In the genomic region with DNA sequence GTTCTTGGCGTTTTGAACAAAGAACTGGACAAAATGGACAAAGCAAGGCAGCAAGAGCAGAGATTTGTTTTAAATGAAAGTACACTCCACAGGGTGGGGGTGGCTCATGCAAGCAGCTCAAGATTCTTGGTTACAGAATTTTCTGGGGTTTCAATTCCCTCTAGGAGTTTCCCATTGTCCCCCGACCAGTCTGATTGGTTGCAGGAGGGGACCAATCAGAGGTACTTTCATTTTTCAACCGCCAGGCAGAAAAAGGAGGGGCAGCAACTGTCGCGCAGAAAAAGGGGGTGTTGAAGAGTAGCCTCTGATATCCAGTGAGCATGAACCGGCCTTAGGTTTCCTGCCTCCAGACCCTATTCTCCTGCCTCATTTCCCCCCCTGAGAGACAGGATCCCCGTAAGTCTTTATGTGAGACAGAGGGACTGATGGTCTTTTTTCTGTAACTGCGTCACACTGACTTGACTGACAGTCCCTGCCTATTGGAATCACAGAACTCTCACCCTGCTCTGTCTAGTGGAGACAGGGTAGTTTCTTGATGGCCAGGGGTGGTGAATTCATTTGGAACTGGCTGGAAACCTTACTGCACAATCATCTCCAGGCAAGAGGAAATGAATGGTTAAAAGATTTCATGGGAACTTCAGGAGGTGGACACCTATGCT, we compare ENCODE assay signal across 8 cellular contexts. TPM values are rescaled to one million over a fixed set of nuclear protein-coding genes. Genes with fewer than 3 reads are reported as not detected.
DNase-seq lines count a peak whose midpoint lies in the region; ATAC-seq lines count a peak whose summit lies in the region.

No MANE protein-coding gene starts in this region.

- H3K9me3 Mint-ChIP-seq in activated CD8-positive, alpha-beta T cell treated with anti-CD3 and anti-CD28 coated beads, Interleukin-2, amount 10 ng/mL, durations not matched to agents 7 days and 5 days (ENCODE audit: insufficient read depth): no peaks in the 10 kb centered on the region
- H3K9me3 Mint-ChIP-seq in stimulated activated memory B cell treated with anti-CD40 and anti-IgM and Interleukin-4, amounts not matched to agents 10 μg/mL and 1 μg/mL and 100 μg/mL, for 72 hours: peaks cover 7% of the 10 kb centered on the region

- no peaks in the 10 kb centered on the region for H3K27me3 Mint-ChIP-seq in activated CD8-positive, alpha-beta T cell treated with anti-CD3 and anti-CD28 coated beads, Interleukin-2, amount 10 ng/mL, durations not matched to agents 7 days and 5 days (ENCODE audit: low read depth)
- H3K27me3 Mint-ChIP-seq in stimulated activated memory B cell treated with anti-CD40 and anti-IgM and Interleukin-4, amounts not matched to agents 10 μg/mL and 1 μg/mL and 100 μg/mL, for 72 hours: no peaks in the 10 kb centered on the region

- no peak for ATAC-seq in activated CD8-positive, alpha-beta T cell treated with anti-CD3 and anti-CD28 coated beads, Interleukin-2, amount 10 ng/mL, durations not matched to agents 7 days and 5 days
- ATAC-seq in left cardiac atrium: peak; percentile 75 to 84
- ATAC-seq in stimulated activated memory B cell treated with anti-CD40 and anti-IgM and Interleukin-4, amounts not matched to agents 10 μg/mL and 1 μg/mL and 100 μg/mL, for 72 hours: peak; percentile 83
- no peak for ATAC-seq in GM19395 (IDR thresholded peaks at IDR 0.05; ENCODE audit: unreplicated experiment)

- POLR2A ChIA-PET in activated CD8-positive, alpha-beta T cell treated with anti-CD3 and anti-CD28 coated beads, Interleukin-2, amount 10 ng/mL, durations not matched to agents 7 days and 5 days (lab: Charles Lee): interaction anchor here (0.6 kb wide), 1 partner anchor 9 kb away, joined by 4 read pairs; no protein-coding TSS in a partner anchor

- peak; percentile 31 for DNase-seq in HCEC 1CT
- no peak for DNase-seq in activated CD8-positive, alpha-beta T cell treated with anti-CD3 and anti-CD28 coated beads, Interleukin-2, amount 10 ng/mL, durations not matched to agents 7 days and 5 days
- DNase-seq in left cardiac atrium: peak; percentile 29
- no peak for DNase-seq in NCI-H2081 treated with DMSO at 0.1 percent for 48 hours (lab: John Stamatoyannopoulos, UW)
- no peak for DNase-seq in stimulated activated CD4-positive, alpha-beta T cell treated with anti-CD3 and anti-CD28 coated beads, Interleukin-4, amount 100 ng/mL, for 4 hours
- DNase-seq in NCI-H82 (lab: John Stamatoyannopoulos, UW): no peak

- peak overlapping the region; percentile 32 for H3K4me3 Mint-ChIP-seq in activated CD8-positive, alpha-beta T cell treated with anti-CD3 and anti-CD28 coated beads, Interleukin-2, amount 10 ng/mL, durations not matched to agents 7 days and 5 days
- H3K4me3 Mint-ChIP-seq in stimulated activated memory B cell treated with anti-CD40 and anti-IgM and Interleukin-4, amounts not matched to agents 10 μg/mL and 1 μg/mL and 100 μg/mL, for 72 hours: peak overlapping the region; percentile 76

- H3K27ac Mint-ChIP-seq in activated CD8-positive, alpha-beta T cell treated with anti-CD3 and anti-CD28 coated beads, Interleukin-2, amount 10 ng/mL, durations not matched to agents 7 days and 5 days: no peak overlapping the region
- peak overlapping the region; percentile 64 for H3K27ac Mint-ChIP-seq in stimulated activated memory B cell treated with anti-CD40 and anti-IgM and Interleukin-4, amounts not matched to agents 10 μg/mL and 1 μg/mL and 100 μg/mL, for 72 hours

- intact Hi-C loops in left cardiac atrium (cut with DNase I): no loop called here

- no peaks in the 10 kb centered on the region for H3K36me3 Mint-ChIP-seq in activated CD8-positive, alpha-beta T cell treated with anti-CD3 and anti-CD28 coated beads, Interleukin-2, amount 10 ng/mL, durations not matched to agents 7 days and 5 days (ENCODE audit: low read depth)
- peaks cover 8% of the 10 kb centered on the region for H3K36me3 Mint-ChIP-seq in stimulated activated memory B cell treated with anti-CD40 and anti-IgM and Interleukin-4, amounts not matched to agents 10 μg/mL and 1 μg/mL and 100 μg/mL, for 72 hours

- CTCF ChIA-PET in activated CD8-positive, alpha-beta T cell treated with anti-CD3 and anti-CD28 coated beads, Interleukin-2, amount 10 ng/mL, durations not matched to agents 7 days and 5 days (lab: Charles Lee): interaction anchor here (1.0 to 2.2 kb wide), 3 partner anchors 10 to 25 kb away, joined by 3 to 10 read pairs (median 5); no protein-coding TSS in a partner anchor

- peaks cover 23% of the 10 kb centered on the region for H3K4me1 Mint-ChIP-seq in activated CD8-positive, alpha-beta T cell treated with anti-CD3 and anti-CD28 coated beads, Interleukin-2, amount 10 ng/mL, durations not matched to agents 7 days and 5 days (ENCODE audit: low read depth)
- peaks cover 13% of the 10 kb centered on the region for H3K4me1 Mint-ChIP-seq in stimulated activated memory B cell treated with anti-CD40 and anti-IgM and Interleukin-4, amounts not matched to agents 10 μg/mL and 1 μg/mL and 100 μg/mL, for 72 hours

RNA-seq across cellular contexts. Expression of gene ALOX12, which starts 59.4 kb away (rescaled TPM):
- not detected for total RNA-seq in activated CD8-positive, alpha-beta T cell treated with anti-CD3 and anti-CD28 coated beads, Interleukin-2, amount 10 ng/mL, durations not matched to agents 7 days and 5 days
- total RNA-seq in left cardiac atrium: under 1 TPM in 1 of 2 donors, not detected in 1; 0.21 TPM

Comparison
In these comparisons a context has a peak if more than half of its experiments do, and no peak if none do; other contexts are left out.
1. DNase-seq: peak in HCEC 1CT (single experiment) and left cardiac atrium (single experiment); none in activated CD8-positive, alpha-beta T cell treated with anti-CD3 and anti-CD28 coated beads, Interleukin-2, amount 10 ng/mL, durations not matched to agents 7 days and 5 days (single experiment), NCI-H2081 treated with DMSO at 0.1 percent for 48 hours (single experiment), stimulated activated CD4-positive, alpha-beta T cell treated with anti-CD3 and anti-CD28 coated beads, Interleukin-4, amount 100 ng/mL, for 4 hours (0 of 2) and NCI-H82 (single experiment).
2. ATAC-seq: peak in left cardiac atrium (2 of 2) and stimulated activated memory B cell treated with anti-CD40 and anti-IgM and Interleukin-4, amounts not matched to agents 10 μg/mL and 1 μg/mL and 100 μg/mL, for 72 hours (single experiment); none in activated CD8-positive, alpha-beta T cell treated with anti-CD3 and anti-CD28 coated beads, Interleukin-2, amount 10 ng/mL, durations not matched to agents 7 days and 5 days (single experiment) and GM19395 (single experiment).